36 cellular contexts compared by ENCODE assay signal in genomic region chr3:184539801-184540440, GRCh38. TPM values are rescaled to one million over a fixed set of nuclear protein-coding genes. Genes with fewer than 3 reads are reported as not detected.
A peak's percentile ranks its signal among the peaks of the same experiment; 100 is the strongest.
DNase-seq lines count a peak whose midpoint lies in the region; ATAC-seq lines count a peak whose summit lies in the region.
"Had no signal": no experiment of that assay in that cellular context is flagged by ENCODE, and none has a peak within 500 bp of the region (broad histone marks: within the 10 kb centered on the region; RNA-seq: fewer than 3 reads in every experiment).

No MANE protein-coding gene starts in this region.

- H3K23ac ChIP-seq in mesenchymal stem cell (ENCODE audit: low read length in 2 of 2): no peak overlapping the region

- no peak overlapping the region for H2AK5ac ChIP-seq in mesenchymal stem cell (ENCODE audit: low read length, severe bottlenecking)

- no peak overlapping the region for H3K9ac ChIP-seq in mesenchymal stem cell (ENCODE audit: low read length)

- no peaks in the 10 kb centered on the region for H3K36me3 ChIP-seq in mesenchymal stem cell (ENCODE audit: control insufficient read depth in 1 of 2, insufficient read depth in 2 of 2, low read depth in 1 of 2, low read length in 2 of 2)
- H3K36me3 ChIP-seq: left lung, transverse colon had no signal

- H3K36me3 Mint-ChIP-seq in activated CD8-positive, alpha-beta memory T cell treated with anti-CD3 and anti-CD28 coated beads, Interleukin-2, amount 10 ng/mL, durations not matched to agents 7 days and 5 days: no peaks in the 10 kb centered on the region
- H3K36me3 Mint-ChIP-seq: CD14-positive monocyte; naive B cell; stimulated activated effector memory CD8-positive, alpha-beta T cell treated with anti-CD3 and anti-CD28 coated beads, Interleukin-12 subunit alpha, Interleukin-12 subunit beta, amount 100 ng/mL, for 72 hours had no signal

- H3K14ac ChIP-seq in mesenchymal stem cell (ENCODE audit: low read length in 2 of 2): no peak overlapping the region

- H3K4me1 Mint-ChIP-seq in activated CD8-positive, alpha-beta memory T cell treated with anti-CD3 and anti-CD28 coated beads, Interleukin-2, amount 10 ng/mL, durations not matched to agents 7 days and 5 days: peaks cover 4% of the 10 kb centered on the region

- WGBS in mesenchymal stem cell: 69% methylated on average over 16 of the region's 16 CpGs

- peaks cover 2% of the 10 kb centered on the region for H3K4me1 ChIP-seq in mesenchymal stem cell (ENCODE audit: control insufficient read depth, insufficient read depth, low read depth, low read length)

- peak overlapping the region; percentile 41 for H4K91ac ChIP-seq in mesenchymal stem cell (ENCODE audit: low read length)

- H3K4me3 Mint-ChIP-seq in activated CD8-positive, alpha-beta memory T cell treated with anti-CD3 and anti-CD28 coated beads, Interleukin-2, amount 10 ng/mL, durations not matched to agents 7 days and 5 days: no peak overlapping the region
- H3K4me3 Mint-ChIP-seq: activated naive CD8-positive, alpha-beta T cell treated with anti-CD3 and anti-CD28 coated beads, Interleukin-2, amount 50 U/mL, for 24 hours; CD14-positive monocyte; effector memory CD8-positive, alpha-beta T cell; stimulated activated effector memory CD8-positive, alpha-beta T cell treated with anti-CD3 and anti-CD28 coated beads, Interleukin-12 subunit alpha, Interleukin-12 subunit beta, amount 100 ng/mL, for 72 hours had no signal

- H3K18ac ChIP-seq in mesenchymal stem cell (ENCODE audit: low read depth in 1 of 2, low read length in 2 of 2): no peak overlapping the region

- no peak overlapping the region for H3K27ac ChIP-seq in mesenchymal stem cell (ENCODE audit: low read length, poor library complexity, severe bottlenecking)
- H3K27ac ChIP-seq: left lung, transverse colon, VCaP had no signal

- H3K9me3 Mint-ChIP-seq in activated CD8-positive, alpha-beta memory T cell treated with anti-CD3 and anti-CD28 coated beads, Interleukin-2, amount 10 ng/mL, durations not matched to agents 7 days and 5 days (ENCODE audit: low read depth): no peaks in the 10 kb centered on the region
- H3K9me3 Mint-ChIP-seq: activated naive CD8-positive, alpha-beta T cell treated with anti-CD3 and anti-CD28 coated beads, Interleukin-2, amount 50 U/mL, for 24 hours; CD14-positive monocyte; effector memory CD8-positive, alpha-beta T cell; naive B cell; stimulated activated effector memory CD8-positive, alpha-beta T cell treated with anti-CD3 and anti-CD28 coated beads, Interleukin-12 subunit alpha, Interleukin-12 subunit beta, amount 100 ng/mL, for 72 hours had no signal

- no peak overlapping the region for H2BK120ac ChIP-seq in mesenchymal stem cell (ENCODE audit: low read depth, low read length)

- H3K27ac Mint-ChIP-seq in activated CD8-positive, alpha-beta memory T cell treated with anti-CD3 and anti-CD28 coated beads, Interleukin-2, amount 10 ng/mL, durations not matched to agents 7 days and 5 days: no peak overlapping the region
- H3K27ac Mint-ChIP-seq: activated naive CD8-positive, alpha-beta T cell treated with anti-CD3 and anti-CD28 coated beads, Interleukin-2, amount 50 U/mL, for 24 hours; CD14-positive monocyte; effector memory CD8-positive, alpha-beta T cell; naive B cell; stimulated activated effector memory CD8-positive, alpha-beta T cell treated with anti-CD3 and anti-CD28 coated beads, Interleukin-12 subunit alpha, Interleukin-12 subunit beta, amount 100 ng/mL, for 72 hours had no signal

- H2BK15ac ChIP-seq in mesenchymal stem cell (ENCODE audit: low read depth, poor library complexity, severe bottlenecking): no peak overlapping the region

- no peak overlapping the region for H2BK12ac ChIP-seq in mesenchymal stem cell (ENCODE audit: low read length in 2 of 2)

- peaks cover 57 to 71% of the 10 kb centered on the region in 2 experiments for H3K27me3 ChIP-seq in mesenchymal stem cell (ENCODE audit: control insufficient read depth in 1 of 2, insufficient read depth in 1 of 2, low read length in 2 of 2)

- no peak for ATAC-seq in activated CD8-positive, alpha-beta memory T cell treated with anti-CD3 and anti-CD28 coated beads, Interleukin-2, amount 10 ng/mL, durations not matched to agents 7 days and 5 days
- ATAC-seq in HG03378 (IDR thresholded peaks at IDR 0.05; ENCODE audit: unreplicated experiment) (no peak), HG03097 (IDR thresholded peaks at IDR 0.05; ENCODE audit: low FRiP score, unreplicated experiment) (no peak)
- ATAC-seq: activated naive CD8-positive, alpha-beta T cell treated with anti-CD3 and anti-CD28 coated beads, Interleukin-2, amount 50 U/mL, for 24 hours; effector memory CD8-positive, alpha-beta T cell; left lung; PC-3; Right ventricle myocardium inferior had no signal

- peaks cover 46% of the 10 kb centered on the region for H3K27me3 Mint-ChIP-seq in activated CD8-positive, alpha-beta memory T cell treated with anti-CD3 and anti-CD28 coated beads, Interleukin-2, amount 10 ng/mL, durations not matched to agents 7 days and 5 days

- H3K9me3 ChIP-seq in mesenchymal stem cell (ENCODE audit: control insufficient read depth, low read length): no peaks in the 10 kb centered on the region
- H3K9me3 ChIP-seq: left lung, transverse colon had no signal

- CTCF ChIA-PET in activated CD8-positive, alpha-beta memory T cell treated with anti-CD3 and anti-CD28 coated beads, Interleukin-2, amount 10 ng/mL, durations not matched to agents 7 days and 5 days (lab: Charles Lee): interaction anchor here (0.8 to 8.4 kb wide), 12 partner anchors 9 to 232 kb away, joined by 3 to 74 read pairs (median 14); no protein-coding TSS in a partner anchor

- H3K79me1 ChIP-seq in mesenchymal stem cell (replicated peaks; ENCODE audit: low read length, poor library complexity, severe bottlenecking): no peaks in the 10 kb centered on the region

- peak; percentile 24 for DNase-seq in activated CD8-positive, alpha-beta memory T cell treated with anti-CD3 and anti-CD28 coated beads for 24 hours
- DNase-seq in activated CD8-positive, alpha-beta memory T cell treated with anti-CD3 and anti-CD28 coated beads, Interleukin-2, amount 50 U/mL, for 4 hours: no peak
- peak; percentile 9 for DNase-seq in activated CD8-positive, alpha-beta memory T cell treated with anti-CD3 and anti-CD28 coated beads, Interleukin-2, amount 10 ng/mL, durations not matched to agents 7 days and 5 days
- DNase-seq in mesenchymal stem cell (no peak), A172 (ENCODE audit: low spot score) (no peak)
- no peak for DNase-seq in stimulated activated CD4-positive, alpha-beta T cell treated with anti-CD3 and anti-CD28 coated beads, Interleukin-4, amount 100 ng/mL, for 24 hours
- DNase-seq: activated CD4-positive, alpha-beta T cell treated with anti-CD3 and anti-CD28 coated beads for 4 hours; activated naive CD4-positive, alpha-beta T cell; activated naive CD8-positive, alpha-beta T cell treated with anti-CD3 and anti-CD28 coated beads, Interleukin-2, amount 50 U/mL, for 24 hours; activated T-cell treated with anti-CD3 and anti-CD28 coated beads, Interleukin-2, amount 50 U/mL, for 48 hours; Calu3; caudate nucleus; cortex of kidney; DMS79 treated with DMSO at 0.1 percent for 48 hours; effector memory CD8-positive, alpha-beta T cell; erythroblast; GF-D8; left lung; midbrain; naive B cell; NCI-H1092; NCI-H1694 treated with DMSO at 0.1 percent for 48 hours; NCI-H446 treated with DMSO at 0.1 percent for 48 hours; nucleus accumbens; PC-3; stimulated activated CD4-positive, alpha-beta T cell treated with anti-CD3 and anti-CD28 coated beads, Interleukin-15, amount 100 ng/mL, for 24 hours; T1000; transverse colon had no signal

- no peak overlapping the region for H3K4me3 ChIP-seq in mesenchymal stem cell (ENCODE audit: insufficient read depth in 1 of 2, low read depth in 1 of 2, low read length in 2 of 2)
- H3K4me3 ChIP-seq: left lung, transverse colon had no signal

- H4K8ac ChIP-seq in mesenchymal stem cell (ENCODE audit: low read length): no peak overlapping the region

- no peak overlapping the region for H3K4ac ChIP-seq in mesenchymal stem cell (ENCODE audit: low read depth in 1 of 2, low read length in 2 of 2)

- no peak overlapping the region for H2AFZ ChIP-seq in mesenchymal stem cell (ENCODE audit: low read depth, low read length)

- H2BK5ac ChIP-seq in mesenchymal stem cell (ENCODE audit: low read depth, low read length, poor library complexity, severe bottlenecking): no peak overlapping the region

- no peak overlapping the region for H3K4me2 ChIP-seq in mesenchymal stem cell (ENCODE audit: low read length, poor library complexity, severe bottlenecking)

RNA-seq across cellular contexts. Expression of gene EPHB3, which starts 21.7 kb away (rescaled TPM):
- not detected for total RNA-seq in activated CD8-positive, alpha-beta memory T cell treated with anti-CD3 and anti-CD28 coated beads, Interleukin-2, amount 10 ng/mL, durations not matched to agents 7 days and 5 days
- 2.3 TPM for polyA plus RNA-seq in mesenchymal stem cell (2013, experiment 1 of 2)
- polyA plus RNA-seq in mesenchymal stem cell (2013, experiment 2 of 2): 2.2 TPM
- total RNA-seq in A172 (2014; rRNA removed; shearing (Covaris generic)): 1.1 and 1.4 TPM in 2 replicates
- total RNA-seq: activated CD8-positive, alpha-beta memory T cell treated with anti-CD3 and anti-CD28 coated beads for 36 hours; pulmonary artery endothelial cell had no signal

Comparison
In these comparisons a context has a peak if more than half of its experiments do, and no peak if none do; other contexts are left out.
1. DNase-seq: peak in activated CD8-positive, alpha-beta memory T cell treated with anti-CD3 and anti-CD28 coated beads for 24 hours (single experiment) and activated CD8-positive, alpha-beta memory T cell treated with anti-CD3 and anti-CD28 coated beads, Interleukin-2, amount 10 ng/mL, durations not matched to agents 7 days and 5 days (single experiment); none in activated CD8-positive, alpha-beta memory T cell treated with anti-CD3 and anti-CD28 coated beads, Interleukin-2, amount 50 U/mL, for 4 hours (single experiment), mesenchymal stem cell (single experiment), A172 (single experiment) and stimulated activated CD4-positive, alpha-beta T cell treated with anti-CD3 and anti-CD28 coated beads, Interleukin-4, amount 100 ng/mL, for 24 hours (single experiment).